Comparison of ENCODE assay signal across 8 cellular contexts in the genomic region with DNA sequence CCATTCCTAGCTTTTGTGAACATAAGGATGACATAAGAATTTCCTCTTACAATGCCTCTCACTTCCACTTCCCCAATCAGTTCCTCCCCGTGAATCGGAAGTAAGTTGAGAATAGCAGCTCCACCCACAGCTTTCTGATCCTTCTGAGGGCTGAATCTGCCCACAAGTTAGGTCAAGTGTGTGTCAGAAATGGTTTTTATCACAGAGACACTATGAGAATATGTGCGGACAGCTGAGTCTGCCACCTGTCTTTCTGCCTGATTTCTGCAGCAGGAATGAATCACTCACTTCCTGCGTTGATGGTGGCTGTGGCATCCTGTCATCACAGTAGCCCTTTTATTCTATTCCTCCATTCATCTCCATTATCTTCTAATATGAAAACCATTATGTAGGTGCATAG.
DNase-seq lines count a peak whose midpoint lies in the region; ATAC-seq and TF ChIP-seq lines count a peak whose summit lies in the region.

No MANE protein-coding gene starts in this region.

- H3K36me3 ChIP-seq in hepatocyte (replicated peaks; ENCODE audit: insufficient read depth, low read depth), result no peaks in the 10 kb centered on the region

- H3K27me3 ChIP-seq in hepatocyte, result no peaks in the 10 kb centered on the region

- DNase-seq in NCI-H510A treated with DMSO at 0.1 percent for 48 hours (lab: John Stamatoyannopoulos, UW), result peak; percentile 19
- DNase-seq in NCI-H510A (lab: John Stamatoyannopoulos, UW), result no peak
- peak; percentile 44 for DNase-seq in HK-2 (ENCODE audit: unreplicated experiment)
- DNase-seq in T-helper 2 cell treated with Interferon-gamma antibody and Interleukin-4, amounts not matched to agents 5 μg/mL and 100 μg/mL, for 36 hours (ENCODE audit: low spot score), result peak; percentile 37
- peak; percentile 39 for DNase-seq in hepatocyte (ENCODE audit: low spot score)
- no peak for DNase-seq in iPS-NIHi11 (ENCODE audit: low spot score)
- no peak for DNase-seq in stimulated activated naive CD4-positive, alpha-beta T cell treated with Interleukin-2 at 50 U/mL for 16 hours (lab: John Stamatoyannopoulos, UW)

- peak; percentile 94 for ATAC-seq in GM21390 (IDR thresholded peaks at IDR 0.05; ENCODE audit: unreplicated experiment)

- no peaks in the 10 kb centered on the region for H3K79me2 ChIP-seq in hepatocyte

- no peak overlapping the region for H3K27ac ChIP-seq in hepatocyte

- 47% methylated on average over 4 of the region's 4 CpGs for WGBS in hepatocyte (ENCODE audit: low lambda C conversion rate, missing lambda C conversion rate)

- no peak overlapping the region for H3K4me2 ChIP-seq in hepatocyte

- H3K4me1 Mint-ChIP-seq in T-helper 2 cell treated with Interferon-gamma antibody and Interleukin-4, amounts not matched to agents 5 μg/mL and 100 μg/mL, for 36 hours (ENCODE audit: low read depth), result peaks cover 6% of the 10 kb centered on the region

- no peaks in the 10 kb centered on the region for H3K9me3 Mint-ChIP-seq in T-helper 2 cell treated with Interferon-gamma antibody and Interleukin-4, amounts not matched to agents 5 μg/mL and 100 μg/mL, for 36 hours

- H3K9me3 ChIP-seq in hepatocyte (ENCODE audit: low read depth), result no peaks in the 10 kb centered on the region

- no peaks in the 10 kb centered on the region for H3K9me2 ChIP-seq in hepatocyte (replicated peaks; ENCODE audit: insufficient read depth)

- no peak overlapping the region for H3K27ac Mint-ChIP-seq in T-helper 2 cell treated with Interferon-gamma antibody and Interleukin-4, amounts not matched to agents 5 μg/mL and 100 μg/mL, for 36 hours

- H3K4me3 ChIP-seq in hepatocyte, result no peak overlapping the region

- H2AFZ ChIP-seq in hepatocyte, result no peak overlapping the region

- H3K4me1 ChIP-seq in hepatocyte (ENCODE audit: insufficient read depth), result peaks cover 9% of the 10 kb centered on the region

- no peaks in the 10 kb centered on the region for H3K36me3 Mint-ChIP-seq in T-helper 2 cell treated with Interferon-gamma antibody and Interleukin-4, amounts not matched to agents 5 μg/mL and 100 μg/mL, for 36 hours (ENCODE audit: low read depth)

- no peak overlapping the region for H3K4me3 Mint-ChIP-seq in T-helper 2 cell treated with Interferon-gamma antibody and Interleukin-4, amounts not matched to agents 5 μg/mL and 100 μg/mL, for 36 hours

- TF ChIP-seq CTCF in hepatocyte (IDR thresholded peaks at IDR 0.05; ENCODE audit: poor library complexity), result peak; percentile 30

- H4K20me1 ChIP-seq in hepatocyte (ENCODE audit: insufficient read depth, poor library complexity, severe bottlenecking), result no peaks in the 10 kb centered on the region

- no peaks in the 10 kb centered on the region for H3K27me3 Mint-ChIP-seq in T-helper 2 cell treated with Interferon-gamma antibody and Interleukin-4, amounts not matched to agents 5 μg/mL and 100 μg/mL, for 36 hours (ENCODE audit: low read depth)

Comparison
In these comparisons a context has a peak if more than half of its experiments do, and no peak if none do; other contexts are left out.
1. DNase-seq: peak in NCI-H510A treated with DMSO at 0.1 percent for 48 hours (single experiment), HK-2 (single experiment), T-helper 2 cell treated with Interferon-gamma antibody and Interleukin-4, amounts not matched to agents 5 μg/mL and 100 μg/mL, for 36 hours (single experiment) and hepatocyte (single experiment); none in NCI-H510A (single experiment), iPS-NIHi11 (single experiment) and stimulated activated naive CD4-positive, alpha-beta T cell treated with Interleukin-2 at 50 U/mL for 16 hours (single experiment).